ENCODE assay signal across 27 cellular contexts in genomic region chr12:129413295-129413694, GRCh38.
"Had no signal": no experiment of that assay in that cellular context is flagged by ENCODE, and none has a peak within 500 bp of the region (broad histone marks: within the 10 kb centered on the region; RNA-seq: fewer than 3 reads in every experiment).

No MANE protein-coding gene starts in this region.

- ATAC-seq: stimulated activated effector memory CD8-positive, alpha-beta T cell treated with anti-CD3 and anti-CD28 coated beads, Interleukin-12 subunit alpha, Interleukin-12 subunit beta, amount 100 ng/mL, for 72 hours; stimulated activated memory B cell treated with anti-CD40 and anti-IgM and Interleukin-4, amounts not matched to agents 10 μg/mL and 1 μg/mL and 100 μg/mL, for 72 hours; stimulated activated naive B cell treated with anti-CD40 and anti-IgM and Interleukin-4, amounts not matched to agents 10 μg/mL and 1 μg/mL and 100 μg/mL, for 72 hours; stimulated activated naive CD8-positive, alpha-beta T cell treated with anti-CD3 and anti-CD28 coated beads, Interleukin-15, amount 100 ng/mL, for 72 hours; stimulated activated naive CD8-positive, alpha-beta T cell treated with anti-CD3 and anti-CD28 coated beads, Interleukin-15, Interleukin-2, amounts not matched to agents 100 U/mL and 50 U/mL, for 24 hours; upper lobe of right lung had no signal

- H3K27ac ChIP-seq: stomach, suprapubic skin, testis, thoracic aorta, thyroid gland, tibial artery, tibial nerve, transverse colon, upper lobe of left lung, upper lobe of right lung, uterus, vagina had no signal

- H3K36me3 ChIP-seq: stomach, suprapubic skin, thoracic aorta, thyroid gland, tibial artery, tibial nerve, transverse colon, upper lobe of left lung, upper lobe of right lung, uterus, vagina had no signal

- H3K9me3 ChIP-seq: stomach, suprapubic skin, testis, thoracic aorta, thyroid gland, tibial artery, transverse colon, upper lobe of left lung, upper lobe of right lung, uterus, vagina had no signal

- H3K27me3 ChIP-seq: stomach, suprapubic skin, testis, thyroid gland, tibial artery, tibial nerve, transverse colon, upper lobe of left lung, upper lobe of right lung, uterus, vagina had no signal

- H3K4me3 ChIP-seq: stomach, suprapubic skin, testis, thoracic aorta, thyroid gland, tibial artery, tibial nerve, transverse colon, upper lobe of left lung, upper lobe of right lung, uterus, vagina had no signal

- FAIRE-seq: urothelium cell line had no signal

- DNase-seq: stimulated activated CD4-positive, alpha-beta T cell treated with anti-CD3 and anti-CD28 coated beads, Interleukin-2, amount 100 ng/mL, for 48 hours; stimulated activated CD4-positive, alpha-beta T cell treated with anti-CD3 and anti-CD28 coated beads, Interleukin-4, amount 100 ng/mL, for 1 hour; stimulated activated CD4-positive, alpha-beta T cell treated with anti-CD3 and anti-CD28 coated beads, Interleukin-4, amount 100 ng/mL, for 24 hours; stimulated activated CD4-positive, alpha-beta T cell treated with anti-CD3 and anti-CD28 coated beads, Interleukin-4, amount 100 ng/mL, for 4 hours; stimulated activated CD8-positive, alpha-beta memory T cell treated with anti-CD3 and anti-CD28 coated beads, Interleukin-4, amount 100 ng/mL, for 48 hours; stimulated activated naive B cell treated with anti-CD40 and anti-IgM and Interleukin-4, amounts not matched to agents 10 μg/mL and 1 μg/mL and 100 μg/mL, for 72 hours; stimulated activated naive CD4-positive, alpha-beta T cell; stimulated activated naive CD4-positive, alpha-beta T cell treated with Interleukin-2 at 50 U/mL for 16 hours; stimulated activated naive CD8-positive, alpha-beta T cell treated with anti-CD3 and anti-CD28 coated beads, Interleukin-15, amount 100 ng/mL, for 72 hours; stimulated activated naive CD8-positive, alpha-beta T cell treated with anti-CD3 and anti-CD28 coated beads, Interleukin-15, Interleukin-2, amounts not matched to agents 100 U/mL and 50 U/mL, for 24 hours; stomach; substantia nigra; testis; thyroid gland; tibial artery; transverse colon; trophoblast cell; upper lobe of left lung; upper lobe of right lung; uterus had no signal

- H3K4me1 ChIP-seq: stomach, suprapubic skin, testis, thyroid gland, tibial artery, tibial nerve, transverse colon, upper lobe of left lung, upper lobe of right lung, uterus, vagina had no signal
